In genomic region chr3:183988216-183988790, GRCh38 we compare ENCODE assay signal across 1 cellular context.
TF ChIP-seq lines count a peak whose summit lies in the region.

No MANE protein-coding gene starts in this region.

TF ChIP-seq in HepG2, 621 proteins besides CTCF, POLR2A, EP300 and RAD21 (continued from another document and continues in another):
- no peak for TF ChIP-seq SMAD1 (CRISPR knock-in tag; IDR thresholded peaks at IDR 0.05; ENCODE audit: borderline replicate concordance, low read depth)
- TF ChIP-seq HOXA3 (CRISPR knock-in tag; IDR thresholded peaks at IDR 0.05): peak; percentile 58; the same call in 1 of the 2 replicates
- peak; percentile 73 for TF ChIP-seq ZGPAT (CRISPR knock-in tag; IDR thresholded peaks at IDR 0.05)
- TF ChIP-seq PCBP1 (IDR thresholded peaks at IDR 0.05; ENCODE audit: borderline replicate concordance, low read depth, low read length): no peak
- TF ChIP-seq ZNF550 (CRISPR knock-in tag; IDR thresholded peaks at IDR 0.05; ENCODE audit: borderline replicate concordance): no peak
- TF ChIP-seq PTBP1 (IDR thresholded peaks at IDR 0.05; ENCODE audit: low read depth, low read length, poor library complexity, severe bottlenecking): no peak
- TF ChIP-seq ZMYM4 (CRISPR knock-in tag; IDR thresholded peaks at IDR 0.05): peak; percentile 75
- TF ChIP-seq ZNF687 (CRISPR knock-in tag; IDR thresholded peaks at IDR 0.05): peak; percentile 93
- no peak for TF ChIP-seq IRF1 (CRISPR knock-in tag; IDR thresholded peaks at IDR 0.05; ENCODE audit: low read depth)
- TF ChIP-seq BCL6 (CRISPR knock-in tag; IDR thresholded peaks at IDR 0.05): peak; percentile 48; the same call in 1 of the 2 replicates
- no peak for TF ChIP-seq ZZZ3 (CRISPR knock-in tag; IDR thresholded peaks at IDR 0.05; ENCODE audit: borderline replicate concordance)
- no peak for TF ChIP-seq JUND (CRISPR knock-in tag; IDR thresholded peaks at IDR 0.05)
- no peak for TF ChIP-seq TRIM24 (CRISPR knock-in tag; IDR thresholded peaks at IDR 0.05)
- 0 out of 2 replicates have a peak, but pooled peaks have one; percentile 40 for TF ChIP-seq BRF2 (CRISPR knock-in tag; IDR thresholded peaks at IDR 0.05)
- no peak for TF ChIP-seq FUBP1 (CRISPR knock-in tag; IDR thresholded peaks at IDR 0.05; ENCODE audit: borderline replicate concordance)
- peak; percentile 95 for TF ChIP-seq PAXIP1 (CRISPR knock-in tag; conservative IDR thresholded peaks at IDR 0.05)
- TF ChIP-seq ZNF460 (CRISPR knock-in tag; IDR thresholded peaks at IDR 0.05; ENCODE audit: borderline replicate concordance): no peak
- TF ChIP-seq ZEB1 (IDR thresholded peaks at IDR 0.05; ENCODE audit: insufficient replicate concordance, low read depth): no peak
- TF ChIP-seq FIP1L1 (IDR thresholded peaks at IDR 0.05; ENCODE audit: borderline replicate concordance, insufficient read depth, low read depth, low read length): no peak
- no peak for TF ChIP-seq NRL (CRISPR knock-in tag; IDR thresholded peaks at IDR 0.05; ENCODE audit: borderline replicate concordance)
- no peak for TF ChIP-seq ZNF563 (CRISPR knock-in tag; IDR thresholded peaks at IDR 0.05)
- peak; percentile 53; the same call in 1 of the 2 replicates for TF ChIP-seq RCOR2 (CRISPR knock-in tag; IDR thresholded peaks at IDR 0.05)
- no peak; the same call in 1 of the 2 replicates for TF ChIP-seq ZFP90 (CRISPR knock-in tag; IDR thresholded peaks at IDR 0.05; ENCODE audit: borderline replicate concordance)
- no peak for TF ChIP-seq ZNF484 (CRISPR knock-in tag; IDR thresholded peaks at IDR 0.05; ENCODE audit: borderline replicate concordance, low read depth)
- 0 out of 2 replicates have a peak, but pooled peaks have one; percentile 57 for TF ChIP-seq ZBED4 (CRISPR knock-in tag; IDR thresholded peaks at IDR 0.05; ENCODE audit: borderline replicate concordance)
- TF ChIP-seq ZHX2 (IDR thresholded peaks at IDR 0.05; ENCODE audit: low read depth): no peak
- TF ChIP-seq ZHX2 (CRISPR knock-in tag; IDR thresholded peaks at IDR 0.05; ENCODE audit: borderline replicate concordance): no peak
- TF ChIP-seq ZSCAN22 (CRISPR knock-in tag; IDR thresholded peaks at IDR 0.05): no peak; the same call in 1 of the 2 replicates
- 0 out of 2 replicates have a peak, but pooled peaks have one; percentile 47 for TF ChIP-seq ZNF580 (CRISPR knock-in tag; IDR thresholded peaks at IDR 0.05; ENCODE audit: borderline replicate concordance, low read depth)
- no peak for TF ChIP-seq NFYB (CRISPR knock-in tag; IDR thresholded peaks at IDR 0.05)
- TF ChIP-seq NFIC (IDR thresholded peaks at IDR 0.05; ENCODE audit: low read length): no peak
- TF ChIP-seq ISL2 (CRISPR knock-in tag; IDR thresholded peaks at IDR 0.05): peak; percentile 59
